Comparison of ENCODE assay signal across 9 cellular contexts in genomic region chr7:139777948-139778841, GRCh38. TPM values are rescaled to one million over a fixed set of nuclear protein-coding genes. Genes with fewer than 3 reads are reported as not detected.
DNase-seq lines count a peak whose midpoint lies in the region; ATAC-seq, FAIRE-seq and TF ChIP-seq lines count a peak whose summit lies in the region.
"Had no signal": no experiment of that assay in that cellular context is flagged by ENCODE, and none has a peak within 500 bp of the region (broad histone marks: within the 10 kb centered on the region; RNA-seq: fewer than 3 reads in every experiment).

Gene HIPK2, minus strand, starts transcription at chr7:139777998. Its CDS starts 375 bp downstream, at chr7:139777623.

- H3K9me1 ChIP-seq in keratinocyte (ENCODE audit: control insufficient read depth, extremely low read depth, insufficient read depth, low read length) = peaks cover 3% of the 10 kb centered on the region

- H3K36me3 ChIP-seq in keratinocyte (ENCODE audit: control insufficient read depth in 2 of 2, extremely low read depth in 1 of 2, insufficient read depth in 2 of 2, low read length in 2 of 2) = no peaks in the 10 kb centered on the region

- H3K27ac Mint-ChIP-seq in central memory CD8-positive, alpha-beta T cell (ENCODE audit: low read depth) = peak within 1 kb of the TSS; percentile 97

- H3K27me3 ChIP-seq in keratinocyte (ENCODE audit: control insufficient read depth, extremely low read depth, insufficient read depth, low read length) = no peaks in the 10 kb centered on the region

- peak within 1 kb of the TSS; percentile 90 for H3K4me2 ChIP-seq in keratinocyte (ENCODE audit: control insufficient read depth, extremely low read depth, insufficient read depth, low read depth, low read length)

- H3K9me3 ChIP-seq in keratinocyte (ENCODE audit: control insufficient read depth, low read depth, low read length) = no peaks in the 10 kb centered on the region

- H3K9me3 Mint-ChIP-seq in central memory CD8-positive, alpha-beta T cell = no peaks in the 10 kb centered on the region

- H3K9ac ChIP-seq in keratinocyte (ENCODE audit: control insufficient read depth, extremely low read depth, insufficient read depth, low read length) = peak within 1 kb of the TSS; percentile 90

- peaks cover 35% of the 10 kb centered on the region for H3K79me2 ChIP-seq in keratinocyte (ENCODE audit: control insufficient read depth, insufficient read depth, low read length)

- peak within 1 kb of the TSS; percentile 95 for H2AFZ ChIP-seq in keratinocyte (ENCODE audit: control insufficient read depth, low read length)

- H3K4me3 ChIP-seq in keratinocyte (ENCODE audit: control insufficient read depth in 2 of 3, extremely low read depth in 1 of 3, insufficient read depth in 2 of 3, low read depth in 1 of 3, low read length in 3 of 3) = peak within 1 kb of the TSS; percentile 71 to 94 (median 85)

- ATAC-seq in HG02870 (IDR thresholded peaks at IDR 0.05; ENCODE audit: unreplicated experiment) = peak; percentile 56
- ATAC-seq in activated CD4-positive, CD25-positive, alpha-beta regulatory T cell treated with anti-CD3 and anti-CD28 coated beads, Interleukin-2, amount 50 U/mL, for 24 hours = peak; percentile 46 to 59
- peak; percentile 61 for ATAC-seq in central memory CD8-positive, alpha-beta T cell (replicated peaks; ENCODE audit: extremely low read depth, poor library complexity, severe bottlenecking)

- FAIRE-seq in keratinocyte (lab: Jason Lieb, UNC) = no peak
- FAIRE-seq: A204.1 had no signal

- H3K36me3 Mint-ChIP-seq in central memory CD8-positive, alpha-beta T cell (ENCODE audit: insufficient read depth) = peaks cover 13% of the 10 kb centered on the region

- H4K20me1 ChIP-seq in keratinocyte (ENCODE audit: control insufficient read depth, extremely low read depth, insufficient read depth, low read length) = no peaks in the 10 kb centered on the region

- H3K4me3 Mint-ChIP-seq in central memory CD8-positive, alpha-beta T cell = peak within 1 kb of the TSS; percentile 96

- H3K4me1 Mint-ChIP-seq in central memory CD8-positive, alpha-beta T cell = peaks cover 36% of the 10 kb centered on the region

- H3K27ac ChIP-seq in keratinocyte (ENCODE audit: control insufficient read depth, insufficient read depth, low read length) = peak within 1 kb of the TSS; percentile 91

- dilution Hi-C loops in keratinocyte (cut with MboI; ENCODE audit: extremely low pct_ligation_motif_present, low sequenced_read_pairs) = no loop called here

- H3K4me1 ChIP-seq in keratinocyte (ENCODE audit: control insufficient read depth, extremely low read depth, insufficient read depth, low read length) = peaks cover 32% of the 10 kb centered on the region

- TF ChIP-seq CTCF in keratinocyte (optimal IDR thresholded peaks at IDR 0.05 in 1 of 3, IDR thresholded peaks at IDR 0.05 in 1 of 3, conservative IDR thresholded peaks at IDR 0.05 in 1 of 3; ENCODE audit: extremely low read depth in 1 of 3, insufficient read depth in 2 of 3, low read length in 3 of 3) = no peak

- peaks cover 13% of the 10 kb centered on the region for H3K27me3 Mint-ChIP-seq in central memory CD8-positive, alpha-beta T cell

- DNase-seq in NCI-H1436 (lab: John Stamatoyannopoulos, UW) (peak; percentile 57), NCI-H1436 treated with DMSO at 0.1 percent for 48 hours (lab: John Stamatoyannopoulos, UW) (no peak), NCI-H2107 treated with DMSO at 0.1 percent for 48 hours (lab: John Stamatoyannopoulos, UW; ENCODE audit: unreplicated experiment) (peak; percentile 27), keratinocyte (ENCODE audit: low read depth, low spot score) (no peak)
- DNase-seq in central memory CD8-positive, alpha-beta T cell (ENCODE audit: low spot score in 2 of 2) = peak; percentile 47 to 49
- DNase-seq in stimulated activated CD4-positive, alpha-beta T cell treated with anti-CD3 and anti-CD28 coated beads, Interleukin-12 subunit alpha, Interleukin-12 subunit beta, amount 100 ng/mL, for 48 hours (ENCODE audit: low read depth in 2 of 3, low spot score in 1 of 3) = peak; percentile 32 to 61 (median 39)

RNA-seq across cellular contexts. Expression of gene HIPK2, which starts in this region (rescaled TPM):
- 4.5 to 13.9 TPM (median 5.8 TPM) in 3 replicates for polyA plus RNA-seq in keratinocyte
- 9.9 TPM for polyA plus RNA-seq in keratinocyte (2011; ENCODE audit: low read depth)
- 8.1 and 8.9 TPM in 2 replicates for polyA plus RNA-seq in keratinocyte (2011; cell fraction: cytosol; rRNA removed)
- polyA plus RNA-seq in keratinocyte (2011; cell fraction: nucleus; rRNA removed) = 26.2 and 27.3 TPM in 2 replicates
- polyA plus RNA-seq in keratinocyte (2012; ENCODE audit: low replicate concordance) = 8.4 and 12.3 TPM in 2 replicates
- 21.2 to 96.1 TPM (median 23.9 TPM) in 3 replicates for polyA minus RNA-seq in keratinocyte
- polyA minus RNA-seq in keratinocyte (2011; cell fraction: cytosol; rRNA and poly(A)+ RNA removed) = 12.5 TPM
- 15.4 and 29.2 TPM in 2 replicates for polyA minus RNA-seq in keratinocyte (2011; cell fraction: nucleus; rRNA and poly(A)+ RNA removed)

Comparison
In these comparisons a context has a peak if more than half of its experiments do, and no peak if none do; other contexts are left out.
1. DNase-seq: peak in NCI-H1436 (single experiment), NCI-H2107 treated with DMSO at 0.1 percent for 48 hours (single experiment), central memory CD8-positive, alpha-beta T cell (2 of 2) and stimulated activated CD4-positive, alpha-beta T cell treated with anti-CD3 and anti-CD28 coated beads, Interleukin-12 subunit alpha, Interleukin-12 subunit beta, amount 100 ng/mL, for 48 hours (3 of 3); none in NCI-H1436 treated with DMSO at 0.1 percent for 48 hours (single experiment) and keratinocyte (single experiment).
2. Peak in every context shown above with its lines, with median percentiles within 50 percentile points of each other: ATAC-seq.